11 cellular contexts compared by ENCODE assay signal in the genomic region with DNA sequence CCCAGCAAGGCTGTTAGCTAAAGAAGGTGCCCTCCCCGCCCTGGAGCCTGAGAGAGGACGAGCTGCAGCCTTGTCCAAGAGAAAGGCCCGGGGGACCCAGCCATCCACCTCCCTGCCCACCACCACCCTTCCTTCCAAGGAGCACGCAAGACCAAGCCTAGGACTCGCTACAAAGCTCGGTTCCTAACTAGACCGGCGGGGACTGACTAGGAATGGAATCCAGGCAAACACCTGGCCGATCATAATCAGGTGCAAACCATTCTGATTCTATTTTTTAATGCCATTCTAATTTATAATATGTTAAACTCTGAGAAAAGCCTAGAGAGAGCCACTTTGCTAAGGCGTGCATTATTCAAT. TPM values are rescaled to one million over a fixed set of nuclear protein-coding genes. Genes with fewer than 3 reads are reported as not detected.
DNase-seq lines count a peak whose midpoint lies in the region; ATAC-seq and TF ChIP-seq lines count a peak whose summit lies in the region.
"Had no signal": no experiment of that assay in that cellular context is flagged by ENCODE, and none has a peak within 500 bp of the region (broad histone marks: within the 10 kb centered on the region; RNA-seq: fewer than 3 reads in every experiment).

No MANE protein-coding gene starts in this region.

- no peaks in the 10 kb centered on the region for H3K27me3 ChIP-seq in tibial artery

- H3K27ac ChIP-seq in epithelial cell of prostate (peak overlapping the region; percentile 100), tibial artery (peak overlapping the region; percentile 78 to 82)

- intact Hi-C loops in tibial artery (cut with DNase I; ENCODE audit: low total_unique reads): no loop called here

- TF ChIP-seq CTCF in mesothelial cell of epicardium (IDR thresholded peaks at IDR 0.05; ENCODE audit: unreplicated experiment) (no peak), tibial artery (IDR thresholded peaks at IDR 0.05) (no peak)

- peaks cover 20% of the 10 kb centered on the region for H3K4me1 Mint-ChIP-seq in mesothelial cell of epicardium

- peak overlapping the region; percentile 49 to 52 for H3K4me3 ChIP-seq in tibial artery

- DNase-seq in NCI-H69 (lab: John Stamatoyannopoulos, UW) (peak; percentile 43), epithelial cell of prostate (ENCODE audit: low read depth, low spot score) (no peak), mesothelial cell of epicardium (ENCODE audit: low spot score in 2 of 2, unreplicated experiment in 2 of 2) (no peak), tibial artery (no peak), nucleus accumbens (lab: John Stamatoyannopoulos, UW) (no peak), NCI-H1436 (lab: John Stamatoyannopoulos, UW) (no peak)
- DNase-seq in stimulated activated CD4-positive, alpha-beta T cell treated with anti-CD3 and anti-CD28 coated beads, Interleukin-4, amount 100 ng/mL, for 1 hour: no peak
- DNase-seq: activated naive CD4-positive, alpha-beta T cell treated with anti-CD3 and anti-CD28 coated beads for 36 hours; NCI-H510A; stimulated activated CD4-positive, alpha-beta T cell treated with anti-CD3 and anti-CD28 coated beads, Interleukin-4, amount 100 ng/mL, for 4 hours had no signal

- no peaks in the 10 kb centered on the region for H3K36me3 ChIP-seq in tibial artery

- H3K4me3 Mint-ChIP-seq in mesothelial cell of epicardium: peak overlapping the region; percentile 73
- H3K4me3 Mint-ChIP-seq: activated naive CD4-positive, alpha-beta T cell treated with anti-CD3 and anti-CD28 coated beads for 36 hours had no signal

- H3K27ac Mint-ChIP-seq in mesothelial cell of epicardium: peak overlapping the region; percentile 18
- H3K27ac Mint-ChIP-seq: activated naive CD4-positive, alpha-beta T cell treated with anti-CD3 and anti-CD28 coated beads for 36 hours had no signal

- no peaks in the 10 kb centered on the region for H3K36me3 Mint-ChIP-seq in mesothelial cell of epicardium

- peaks cover 34% of the 10 kb centered on the region for H3K27me3 Mint-ChIP-seq in mesothelial cell of epicardium (ENCODE audit: low read depth)

- no peaks in the 10 kb centered on the region for H3K9me3 Mint-ChIP-seq in mesothelial cell of epicardium
- H3K9me3 Mint-ChIP-seq: activated naive CD4-positive, alpha-beta T cell treated with anti-CD3 and anti-CD28 coated beads for 36 hours had no signal

- H3K9me3 ChIP-seq in tibial artery: no peaks in the 10 kb centered on the region

- peaks cover 0 to 20% (median 17%) of the 10 kb centered on the region in 4 donors for H3K4me1 ChIP-seq in tibial artery

- ATAC-seq in activated CD4-positive, CD25-positive, alpha-beta regulatory T cell treated with anti-CD3 and anti-CD28 coated beads, Interleukin-2, amount 50 U/mL, for 24 hours: no peak

RNA-seq across cellular contexts. Expression of a gene that starts 19.7 kb away (rescaled TPM):
- total RNA-seq in mesothelial cell of epicardium: 53.1 to 57.5 TPM (median 55.0 TPM) in 3 replicates

RNA-seq across cellular contexts. Expression of a gene that starts 34.2 kb away (rescaled TPM):
- not detected in 3 replicates for total RNA-seq in mesothelial cell of epicardium
- total RNA-seq: activated naive CD4-positive, alpha-beta T cell treated with anti-CD3 and anti-CD28 coated beads for 36 hours had no signal
